In genomic region chr20:61723538-61724257, GRCh38 we compare ENCODE assay signal across 28 cellular contexts.
"Had no signal": no experiment of that assay in that cellular context is flagged by ENCODE, and none has a peak within 500 bp of the region (broad histone marks: within the 10 kb centered on the region; RNA-seq: fewer than 3 reads in every experiment).

No MANE protein-coding gene starts in this region.

- H3K27ac Mint-ChIP-seq: activated CD4-positive, alpha-beta memory T cell treated with anti-CD3 and anti-CD28 coated beads, Interleukin-2, amount 10 ng/mL, durations not matched to agents 7 days and 5 days; activated CD4-positive, alpha-beta T cell treated with anti-CD3 and anti-CD28 coated beads, Interleukin-2, amount 10 ng/mL, durations not matched to agents 7 days and 5 days; activated T-cell treated with anti-CD3 and anti-CD28 coated beads, Interleukin-2, amount 50 U/mL, for 24 hours; nephron; stimulated activated naive CD8-positive, alpha-beta T cell treated with anti-CD3 and anti-CD28 coated beads, Interleukin-15, Interleukin-2, amounts not matched to agents 100 ng/mL and 50 ng/mL, for 24 hours; WTC11 had no signal

- H3K36me3 Mint-ChIP-seq: WTC11 had no signal

- H3K4me1 ChIP-seq: esophagus squamous epithelium had no signal

- H3K4me3 ChIP-seq: esophagus squamous epithelium, ovary, skin epidermis, thoracic aorta had no signal

- H3K27ac ChIP-seq: epithelial cell of prostate, esophagus squamous epithelium, neutrophil, ovary, skin epidermis, thoracic aorta had no signal

- H3K36me3 ChIP-seq: esophagus squamous epithelium, neutrophil, ovary, thoracic aorta had no signal

- H3K4me3 Mint-ChIP-seq: activated CD4-positive, alpha-beta memory T cell treated with anti-CD3 and anti-CD28 coated beads, Interleukin-2, amount 10 ng/mL, durations not matched to agents 7 days and 5 days; activated CD4-positive, alpha-beta T cell treated with anti-CD3 and anti-CD28 coated beads, Interleukin-2, amount 10 ng/mL, durations not matched to agents 7 days and 5 days; activated T-cell treated with anti-CD3 and anti-CD28 coated beads, Interleukin-2, amount 50 U/mL, for 24 hours; nephron; stimulated activated naive CD8-positive, alpha-beta T cell treated with anti-CD3 and anti-CD28 coated beads, Interleukin-15, Interleukin-2, amounts not matched to agents 100 ng/mL and 50 ng/mL, for 24 hours; WTC11 had no signal

- DNase-seq: activated CD4-positive, alpha-beta memory T cell treated with anti-CD3 and anti-CD28 coated beads, Interleukin-2, amount 10 ng/mL, durations not matched to agents 7 days and 5 days; activated CD4-positive, alpha-beta T cell treated with anti-CD3 and anti-CD28 coated beads for 1 hour; activated CD4-positive, alpha-beta T cell treated with anti-CD3 and anti-CD28 coated beads, Interleukin-2, amount 10 ng/mL, durations not matched to agents 7 days and 5 days; activated CD8-positive, alpha-beta memory T cell treated with anti-CD3 and anti-CD28 coated beads, Interleukin-2, amount 50 U/mL, for 48 hours; activated gamma-delta T cell; activated naive CD4-positive, alpha-beta T cell treated with anti-CD3 and anti-CD28 coated beads, Interleukin-2, amount 50 U/mL, for 16 hours; activated T-cell treated with anti-CD3 and anti-CD28 coated beads, Interleukin-2, amount 50 U/mL, for 24 hours; dermis blood vessel endothelial cell; effector CD8-positive, alpha-beta T cell; esophagus squamous epithelium; left ventricle myocardium superior; ovary; stimulated activated CD4-positive, alpha-beta T cell treated with anti-CD3 and anti-CD28 coated beads, Interleukin-12 subunit alpha, Interleukin-12 subunit beta, amount 100 ng/mL, for 4 hours; stimulated activated CD4-positive, alpha-beta T cell treated with anti-CD3 and anti-CD28 coated beads, Interleukin-4, amount 100 ng/mL, for 1 hour; T1000; trophoblast cell had no signal

- H3K9me3 Mint-ChIP-seq: activated CD4-positive, alpha-beta memory T cell treated with anti-CD3 and anti-CD28 coated beads, Interleukin-2, amount 10 ng/mL, durations not matched to agents 7 days and 5 days; activated CD4-positive, alpha-beta T cell treated with anti-CD3 and anti-CD28 coated beads, Interleukin-2, amount 10 ng/mL, durations not matched to agents 7 days and 5 days; activated T-cell treated with anti-CD3 and anti-CD28 coated beads, Interleukin-2, amount 50 U/mL, for 24 hours; stimulated activated naive CD8-positive, alpha-beta T cell treated with anti-CD3 and anti-CD28 coated beads, Interleukin-15, Interleukin-2, amounts not matched to agents 100 ng/mL and 50 ng/mL, for 24 hours; WTC11 had no signal

- FAIRE-seq: colon, endometrium, frontal cortex, urothelium cell line had no signal

- H3K9me3 ChIP-seq: esophagus squamous epithelium, neutrophil, ovary, thoracic aorta had no signal

- ATAC-seq: left ventricle myocardium superior, sciatic nerve had no signal

- H3K27me3 Mint-ChIP-seq: activated CD4-positive, alpha-beta memory T cell treated with anti-CD3 and anti-CD28 coated beads, Interleukin-2, amount 10 ng/mL, durations not matched to agents 7 days and 5 days; activated CD4-positive, alpha-beta T cell treated with anti-CD3 and anti-CD28 coated beads, Interleukin-2, amount 10 ng/mL, durations not matched to agents 7 days and 5 days; activated T-cell treated with anti-CD3 and anti-CD28 coated beads, Interleukin-2, amount 50 U/mL, for 24 hours; stimulated activated naive CD8-positive, alpha-beta T cell treated with anti-CD3 and anti-CD28 coated beads, Interleukin-15, Interleukin-2, amounts not matched to agents 100 ng/mL and 50 ng/mL, for 24 hours had no signal

- H3K27me3 ChIP-seq: neutrophil, ovary had no signal
